Comparison of ENCODE assay signal across 8 cellular contexts in the genomic region with DNA sequence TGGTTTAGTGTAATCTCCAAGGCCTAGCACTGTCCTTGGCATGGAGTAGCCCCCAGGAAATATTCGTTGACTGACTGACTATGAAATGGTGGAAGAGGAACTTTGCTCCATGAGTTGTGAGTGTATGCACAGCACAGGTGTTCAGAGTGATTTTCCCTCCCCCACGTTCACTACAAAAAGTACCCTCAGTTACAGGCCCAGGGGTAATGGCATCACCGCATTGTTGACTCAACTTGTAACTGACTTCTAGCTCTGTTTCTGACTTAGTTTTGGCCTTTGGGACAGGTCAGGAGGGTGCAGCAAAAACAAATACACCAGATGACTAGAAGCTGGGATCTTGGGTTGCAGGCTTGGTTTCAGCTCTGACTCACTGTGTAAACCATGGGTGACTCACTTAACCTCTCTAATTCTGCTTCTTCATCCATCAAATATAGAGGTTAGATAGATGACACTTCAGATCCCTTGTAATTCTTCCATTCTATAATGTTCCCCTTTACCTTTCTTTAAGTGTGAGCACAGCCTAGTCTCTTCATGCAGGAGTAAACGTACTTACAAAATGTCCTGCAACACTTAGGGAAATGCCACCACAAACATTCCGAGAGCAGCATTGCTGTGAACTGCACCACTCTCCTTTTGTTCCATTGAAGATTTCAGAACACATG.
A peak's percentile ranks its signal among the peaks of the same experiment; 100 is the strongest.
DNase-seq lines count a peak whose midpoint lies in the region; ATAC-seq, FAIRE-seq and TF ChIP-seq lines count a peak whose summit lies in the region.

No MANE protein-coding gene starts in this region.

- H3K9me2 ChIP-seq in SK-N-SH, result no peaks in the 10 kb centered on the region

- H3K4me3 Mint-ChIP-seq in neural progenitor cell, result no peak overlapping the region

- H4K20me1 ChIP-seq in SK-N-SH (ENCODE audit: insufficient read depth) (no peaks in the 10 kb centered on the region), neural progenitor cell (ENCODE audit: low read depth) (no peaks in the 10 kb centered on the region)

- H3K36me3 Mint-ChIP-seq in neural progenitor cell, result no peaks in the 10 kb centered on the region

- H3K27ac ChIP-seq in SK-N-SH (ENCODE audit: low read depth in 2 of 2, low read length in 1 of 2), result peak overlapping the region in 1 of 2 experiments; percentile 23; a peak in 1 of 4 replicates
- H3K27ac ChIP-seq in small intestine (ENCODE audit: low read depth in 1 of 2, low read length in 1 of 2), result peak overlapping the region in 1 of 2 donors; percentile 26
- no peak overlapping the region for H3K27ac ChIP-seq in neural progenitor cell

- H3K27me3 ChIP-seq in SK-N-SH (ENCODE audit: insufficient read depth), result no peaks in the 10 kb centered on the region; the same call in 1 of the 2 replicates
- no peaks in the 10 kb centered on the region for H3K27me3 ChIP-seq in small intestine (ENCODE audit: control insufficient read depth in 2 of 2, insufficient read depth in 2 of 2, low read length in 2 of 2)
- H3K27me3 ChIP-seq in neural progenitor cell, result no peaks in the 10 kb centered on the region

- H3K4me3 ChIP-seq in AG10803 (ENCODE audit: low read length) (no peak overlapping the region), SK-N-SH (ENCODE audit: low read depth in 2 of 2, low read length in 1 of 2) (no peak overlapping the region), small intestine (ENCODE audit: low read depth in 1 of 2, low read length in 2 of 2) (no peak overlapping the region), neural progenitor cell (no peak overlapping the region)

- no peaks in the 10 kb centered on the region for H3K79me2 ChIP-seq in SK-N-SH (ENCODE audit: insufficient read depth)
- H3K79me2 ChIP-seq in neural progenitor cell (ENCODE audit: low read depth), result no peaks in the 10 kb centered on the region

- no peak overlapping the region for H3K27ac Mint-ChIP-seq in neural progenitor cell

- peaks cover 32% of the 10 kb centered on the region for H3K4me1 Mint-ChIP-seq in neural progenitor cell

- POLR2A ChIA-PET in SK-N-SH (lab: Yijun Ruan, JAX), result no interaction called here

- DNase-seq in AG10803 (ENCODE audit: low read depth) (peak; percentile 76), SK-N-SH (no peak), dedifferentiated amniotic fluid mesenchymal stem cell (ENCODE audit: extremely low spot score) (peak; percentile 38), small intestine (peak; percentile 39), NCI-H774 (lab: John Stamatoyannopoulos, UW) (no peak), neural progenitor cell (ENCODE audit: low spot score) (no peak)

- 46% methylated on average over 5 of the region's 5 CpGs for WGBS in SK-N-SH (ENCODE audit: low lambda C conversion rate)
- WGBS in small intestine, 3 donors, result 39 to 57% (median 51%) methylated on average over 5 of the region's 5 CpGs

- peaks cover 6% of the 10 kb centered on the region for H3F3A ChIP-seq in SK-N-SH (replicated peaks; ENCODE audit: insufficient read depth)
- no peaks in the 10 kb centered on the region for H3F3A ChIP-seq in neural progenitor cell (ENCODE audit: low read depth)

- TF ChIP-seq RAD21 in SK-N-SH (IDR thresholded peaks at IDR 0.05; ENCODE audit: low read length), result no peak

- H2AFZ ChIP-seq in SK-N-SH (ENCODE audit: low read depth) (no peak overlapping the region), neural progenitor cell (replicated peaks) (no peak overlapping the region)

- H3K27me3 Mint-ChIP-seq in neural progenitor cell (ENCODE audit: insufficient read depth, low read depth), result peaks cover 9% of the 10 kb centered on the region

- H3K4me2 ChIP-seq in SK-N-SH (peak overlapping the region; percentile 38), neural progenitor cell (no peak overlapping the region)

- TF ChIP-seq EP300 in SK-N-SH (IDR thresholded peaks at IDR 0.05; ENCODE audit: borderline replicate concordance in 1 of 2, low read depth in 1 of 2, low read length in 1 of 2), result peak in 1 of 2 experiments; percentile 81; a peak in 1 of 4 replicates

- H3K9ac ChIP-seq in SK-N-SH (no peak overlapping the region), neural progenitor cell (no peak overlapping the region)

- 0 out of 2 replicates have a peak, but pooled peaks have one; percentile 3 for TF ChIP-seq CTCF in AG10803 (conservative IDR thresholded peaks at IDR 0.05; ENCODE audit: low read length)
- no peak for TF ChIP-seq CTCF in SK-N-SH (IDR thresholded peaks at IDR 0.05)
- no peak for TF ChIP-seq CTCF in neural progenitor cell (IDR thresholded peaks at IDR 0.05)

- ATAC-seq in GM19035 (IDR thresholded peaks at IDR 0.05; ENCODE audit: unreplicated experiment) (peak; percentile 94), HG03159 (IDR thresholded peaks at IDR 0.05; ENCODE audit: unreplicated experiment) (peak; percentile 86)

- CTCF ChIA-PET in SK-N-SH (lab: Yijun Ruan, JAX), result no interaction called here

- no peaks in the 10 kb centered on the region for H3K36me3 ChIP-seq in SK-N-SH (replicated peaks in 1 of 2; ENCODE audit: control insufficient read depth in 1 of 2, insufficient read depth in 2 of 2, low read length in 1 of 2)
- H3K36me3 ChIP-seq in small intestine (ENCODE audit: control insufficient read depth in 2 of 2, insufficient read depth in 2 of 2, low read length in 2 of 2), result no peaks in the 10 kb centered on the region
- no peaks in the 10 kb centered on the region for H3K36me3 ChIP-seq in neural progenitor cell

- H3K4me1 ChIP-seq in SK-N-SH (ENCODE audit: control insufficient read depth in 1 of 2, insufficient read depth in 2 of 2, low read depth in 1 of 2, low read length in 1 of 2), result no peaks in the 10 kb centered on the region
- peaks cover 0 to 2% of the 10 kb centered on the region in 2 donors for H3K4me1 ChIP-seq in small intestine (ENCODE audit: control insufficient read depth in 2 of 2, insufficient read depth in 1 of 2, low read depth in 1 of 2, low read length in 1 of 2)
- H3K4me1 ChIP-seq in neural progenitor cell, result no peaks in the 10 kb centered on the region

- no peak for FAIRE-seq in small intestine (lab: Jason Lieb, UNC)

- H3K9me3 Mint-ChIP-seq in neural progenitor cell, result peaks cover 2% of the 10 kb centered on the region

- no peaks in the 10 kb centered on the region for H3K9me3 ChIP-seq in SK-N-SH
- H3K9me3 ChIP-seq in small intestine (ENCODE audit: control insufficient read depth, low read depth), result no peaks in the 10 kb centered on the region
- H3K9me3 ChIP-seq in neural progenitor cell (ENCODE audit: low read depth), result no peaks in the 10 kb centered on the region

TF ChIP-seq in SK-N-SH, 30 proteins besides CTCF, POLR2A, EP300 and RAD21 (continues in another document):
- TF ChIP-seq ELF1 (IDR thresholded peaks at IDR 0.05) (no peak), ZBTB33 (IDR thresholded peaks at IDR 0.05; ENCODE audit: borderline replicate concordance, low read depth) (peak; percentile 82; the same call in 1 of the 2 replicates), NFIC (IDR thresholded peaks at IDR 0.05; ENCODE audit: borderline replicate concordance) (peak; percentile 81; the same call in 1 of the 2 replicates), SMC3 (IDR thresholded peaks at IDR 0.05; ENCODE audit: low read depth, low read length) (no peak), FOXM1 (IDR thresholded peaks at IDR 0.05; ENCODE audit: low read depth) (no peak), FOSL2 (IDR thresholded peaks at IDR 0.05; ENCODE audit: borderline replicate concordance, low read depth) (peak; percentile 98), TEAD4 (IDR thresholded peaks at IDR 0.05; ENCODE audit: borderline replicate concordance, insufficient read depth) (0 out of 2 replicates have a peak, but pooled peaks have one; percentile 33), CHD2 (IDR thresholded peaks at IDR 0.05; ENCODE audit: low read length, partially characterized antibody) (no peak), TAF1 (IDR thresholded peaks at IDR 0.05; ENCODE audit: borderline replicate concordance, low read depth, low read length) (no peak), JUND (IDR thresholded peaks at IDR 0.05) (peak; percentile 97), NRF1 (IDR thresholded peaks at IDR 0.05; ENCODE audit: low read depth, low read length) (no peak), GABPA (IDR thresholded peaks at IDR 0.05; ENCODE audit: low read depth) (no peak), FOXJ3 (CRISPR knock-in tag; IDR thresholded peaks at IDR 0.05) (no peak), SIN3A (IDR thresholded peaks at IDR 0.05; ENCODE audit: borderline replicate concordance, low read depth, low read length) (0 out of 2 replicates have a peak, but pooled peaks have one; percentile 39), RXRA (IDR thresholded peaks at IDR 0.05; ENCODE audit: borderline replicate concordance, low read depth) (peak; percentile 91), POLR2AphosphoS5 (IDR thresholded peaks at IDR 0.05; ENCODE audit: low read depth, low read length) (peak; percentile 70; the same call in 1 of the 2 replicates), MEF2A (IDR thresholded peaks at IDR 0.05; ENCODE audit: borderline replicate concordance, low read depth) (no peak)
- TF ChIP-seq, protein P1, sequence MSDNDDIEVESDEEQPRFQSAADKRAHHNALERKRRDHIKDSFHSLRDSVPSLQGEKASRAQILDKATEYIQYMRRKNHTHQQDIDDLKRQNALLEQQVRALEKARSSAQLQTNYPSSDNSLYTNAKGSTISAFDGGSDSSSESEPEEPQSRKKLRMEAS (IDR thresholded peaks at IDR 0.05; ENCODE audit: low read depth), result peak; percentile 53
- TF ChIP-seq, protein P2, sequence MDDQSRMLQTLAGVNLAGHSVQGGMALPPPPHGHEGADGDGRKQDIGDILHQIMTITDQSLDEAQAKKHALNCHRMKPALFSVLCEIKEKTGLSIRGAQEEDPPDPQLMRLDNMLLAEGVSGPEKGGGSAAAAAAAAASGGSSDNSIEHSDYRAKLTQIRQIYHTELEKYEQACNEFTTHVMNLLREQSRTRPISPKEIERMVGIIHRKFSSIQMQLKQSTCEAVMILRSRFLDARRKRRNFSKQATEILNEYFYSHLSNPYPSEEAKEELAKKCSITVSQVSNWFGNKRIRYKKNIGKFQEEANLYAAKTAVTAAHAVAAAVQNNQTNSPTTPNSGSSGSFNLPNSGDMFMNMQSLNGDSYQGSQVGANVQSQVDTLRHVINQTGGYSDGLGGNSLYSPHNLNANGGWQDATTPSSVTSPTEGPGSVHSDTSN (IDR thresholded peaks at IDR 0.05), result peak; percentile 96

Comparison
In these comparisons a context has a peak if more than half of its experiments do, and no peak if none do; other contexts are left out.
1. DNase-seq: peak in AG10803 (single experiment), dedifferentiated amniotic fluid mesenchymal stem cell (single experiment) and small intestine (single experiment); none in SK-N-SH (single experiment), NCI-H774 (single experiment) and neural progenitor cell (single experiment).